In the genomic region with DNA sequence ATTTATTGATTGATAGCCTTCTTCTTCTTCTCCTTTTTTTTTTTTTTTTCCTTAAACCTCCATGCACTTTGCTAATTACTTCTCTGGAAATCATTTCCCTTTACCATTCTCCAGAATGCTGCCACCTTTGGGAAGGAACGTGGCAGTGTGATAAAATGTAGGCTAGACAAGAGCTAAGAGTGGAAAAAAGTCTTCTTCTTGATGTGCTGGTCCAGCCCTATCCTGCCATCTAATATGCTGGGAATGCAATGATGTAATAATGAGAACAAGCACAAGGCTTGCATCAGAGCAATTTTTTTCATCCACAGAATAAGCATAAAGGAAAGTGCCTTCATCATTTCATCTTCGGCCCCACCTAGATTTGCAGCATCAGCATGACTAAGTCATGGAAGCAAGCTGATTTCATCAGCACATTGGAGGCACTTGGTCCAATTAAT, we compare ENCODE assay signal across 10 cellular contexts.
DNase-seq lines count a peak whose midpoint lies in the region; ATAC-seq and TF ChIP-seq lines count a peak whose summit lies in the region.
"Had no signal": no experiment of that assay in that cellular context is flagged by ENCODE, and none has a peak within 500 bp of the region (broad histone marks: within the 10 kb centered on the region; RNA-seq: fewer than 3 reads in every experiment).

No MANE protein-coding gene starts in this region.

- WGBS in aorta, 2 donors = 53 to 61% methylated on average over 2 of the region's 2 CpGs

- H3K9ac ChIP-seq in fibroblast of lung (ENCODE audit: insufficient read depth, low read length) = no peak overlapping the region

- ATAC-seq in aorta (ENCODE audit: low FRiP score) (no peak), GM18870 (IDR thresholded peaks at IDR 0.05; ENCODE audit: unreplicated experiment) (no peak)

- H3K4me3 ChIP-seq in fibroblast of lung (replicated peaks in 1 of 4; ENCODE audit: control extremely low read depth in 1 of 4, insufficient read depth in 1 of 4, low read depth in 3 of 4, low read length in 4 of 4) = no peak overlapping the region
- no peak overlapping the region for H3K4me3 ChIP-seq in retinal pigment epithelial cell (ENCODE audit: low read length)
- H3K4me3 ChIP-seq in aorta (ENCODE audit: low read length in 2 of 2) = no peak overlapping the region

- no peak overlapping the region for H2AFZ ChIP-seq in fibroblast of lung (ENCODE audit: low read length)

- in situ Hi-C loops in SK-MEL-5 (cut with HindIII; ENCODE audit: low pct_unique_long_range_greater_than_20kb, low sequenced_read_pairs) = no loop called here

- no peaks in the 10 kb centered on the region for H3K27me3 ChIP-seq in fibroblast of lung (ENCODE audit: control insufficient read depth, insufficient read depth, low read length)
- no peaks in the 10 kb centered on the region for H3K27me3 ChIP-seq in aorta (ENCODE audit: control insufficient read depth in 1 of 2, insufficient read depth in 2 of 2, low read length in 1 of 2)

- H4K20me1 ChIP-seq in fibroblast of lung (ENCODE audit: control insufficient read depth, extremely low read depth, insufficient read depth, low read length) = no peaks in the 10 kb centered on the region

- TF ChIP-seq CTCF in fibroblast of lung (conservative IDR thresholded peaks at IDR 0.05 in 1 of 2, IDR thresholded peaks at IDR 0.05 in 1 of 2; ENCODE audit: low read depth in 1 of 2, low read length in 2 of 2) = peak; percentile 43 to 46
- TF ChIP-seq CTCF in retinal pigment epithelial cell (conservative IDR thresholded peaks at IDR 0.05; ENCODE audit: low read depth, low read length) = peak; percentile 58

- no peak overlapping the region for H3K4me2 ChIP-seq in fibroblast of lung (ENCODE audit: extremely low read depth, insufficient read depth, low read length)

- H3K4me1 ChIP-seq in fibroblast of lung (ENCODE audit: control insufficient read depth, extremely low read depth, insufficient read depth, low read length) (peaks cover 19% of the 10 kb centered on the region), aorta (ENCODE audit: control insufficient read depth in 1 of 2, insufficient read depth in 2 of 2, low read length in 2 of 2) (peaks cover 0 to 5% of the 10 kb centered on the region in 2 donors)

- H3K27ac ChIP-seq in fibroblast of lung (ENCODE audit: insufficient read depth, low read length) (no peak overlapping the region), aorta (ENCODE audit: low read depth in 1 of 2, low read length in 2 of 2) (no peak overlapping the region)

- DNase-seq in H4 (ENCODE audit: low spot score) (peak; percentile 67), SK-MEL-5 (ENCODE audit: low read depth, low spot score) (peak; percentile 51), fibroblast of lung (ENCODE audit: low read depth in 2 of 2) (peak; percentile 89 to 96), retinal pigment epithelial cell (ENCODE audit: low read depth) (peak; percentile 45), NCI-H1048 (lab: John Stamatoyannopoulos, UW) (no peak), aorta (no peak)
- DNase-seq in stimulated activated CD4-positive, alpha-beta T cell treated with anti-CD3 and anti-CD28 coated beads, Interleukin-1b, Interleukin-23, amount 100 ng/mL, for 48 hours = no peak
- DNase-seq: activated CD4-positive, alpha-beta T cell treated with anti-CD3 and anti-CD28 coated beads for 1 hour; NCI-H1930 had no signal

- intact Hi-C loops in aorta (cut with DNase I) = loop anchor here in 1 of 2 donors (10.0 kb wide), 1 partner anchor 332 kb away; no protein-coding TSS in a partner anchor

- H3K9me3 ChIP-seq in fibroblast of lung (ENCODE audit: control insufficient read depth, insufficient read depth, low read depth, low read length) = no peaks in the 10 kb centered on the region
- no peaks in the 10 kb centered on the region for H3K9me3 ChIP-seq in aorta (ENCODE audit: control insufficient read depth, low read length)

- H3K36me3 ChIP-seq in fibroblast of lung (ENCODE audit: control insufficient read depth, insufficient read depth, low read length) (no peaks in the 10 kb centered on the region), aorta (ENCODE audit: control insufficient read depth in 1 of 2, insufficient read depth in 2 of 2, low read length in 1 of 2) (no peaks in the 10 kb centered on the region)

- H3K79me2 ChIP-seq in fibroblast of lung (ENCODE audit: control insufficient read depth, insufficient read depth, low read length) = no peaks in the 10 kb centered on the region

Comparison
In these comparisons a context has a peak if more than half of its experiments do, and no peak if none do; other contexts are left out.
1. DNase-seq: peak in H4 (single experiment), SK-MEL-5 (single experiment), fibroblast of lung (2 of 2) and retinal pigment epithelial cell (single experiment); none in stimulated activated CD4-positive, alpha-beta T cell treated with anti-CD3 and anti-CD28 coated beads, Interleukin-1b, Interleukin-23, amount 100 ng/mL, for 48 hours (single experiment), NCI-H1048 (single experiment) and aorta (0 of 2).